Comparison of ENCODE assay signal across 8 cellular contexts in the genomic region with DNA sequence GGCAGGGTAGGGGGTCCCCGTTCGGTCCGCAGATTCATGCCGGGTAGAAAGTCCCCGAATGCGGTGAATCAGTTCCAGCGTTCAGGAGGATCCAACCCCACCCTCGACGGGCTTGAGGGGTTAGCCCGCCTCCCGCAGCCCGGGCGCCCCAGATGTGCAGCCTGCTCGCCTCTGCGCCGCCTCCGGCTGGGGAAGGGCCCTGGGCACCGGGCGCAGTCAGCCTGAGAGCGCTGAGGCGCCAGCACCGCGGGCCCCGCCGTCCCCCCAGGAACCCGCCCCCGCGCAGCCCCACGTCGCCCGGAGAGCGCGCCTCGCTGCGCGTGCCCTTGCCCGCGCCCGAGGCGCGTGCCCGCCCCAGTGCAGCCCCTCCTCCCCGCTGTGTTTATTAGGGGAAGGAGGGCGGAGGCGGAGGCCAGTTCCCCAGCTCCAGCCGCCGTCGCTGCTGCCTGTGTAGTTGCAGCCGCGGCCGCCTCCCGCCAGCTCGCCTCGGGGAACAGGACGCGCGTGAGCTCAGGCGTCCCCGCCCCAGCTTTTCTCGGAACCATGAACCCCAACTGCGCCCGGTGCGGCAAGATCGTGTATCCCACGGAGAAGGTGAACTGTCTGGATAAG. TPM values are rescaled to one million over a fixed set of nuclear protein-coding genes. Genes with fewer than 3 reads are reported as not detected.
DNase-seq lines count a peak whose midpoint lies in the region; ATAC-seq, FAIRE-seq and TF ChIP-seq lines count a peak whose summit lies in the region.

A gene with protein sequence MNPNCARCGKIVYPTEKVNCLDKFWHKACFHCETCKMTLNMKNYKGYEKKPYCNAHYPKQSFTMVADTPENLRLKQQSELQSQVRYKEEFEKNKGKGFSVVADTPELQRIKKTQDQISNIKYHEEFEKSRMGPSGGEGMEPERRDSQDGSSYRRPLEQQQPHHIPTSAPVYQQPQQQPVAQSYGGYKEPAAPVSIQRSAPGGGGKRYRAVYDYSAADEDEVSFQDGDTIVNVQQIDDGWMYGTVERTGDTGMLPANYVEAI (plus strand): TSS at position 412 of the 612 bp plus-strand sequence. CDS start 132 bp downstream, at position 544.

- H3K4me3 ChIP-seq in IMR-90 (ENCODE audit: insufficient read depth, low read depth, low read length) (peak within 1 kb of the TSS; percentile 90), esophagus muscularis mucosa (peak within 1 kb of the TSS; percentile 80 to 98 (median 93))

- in situ Hi-C loops in Caki2 (cut with HindIII; ENCODE audit: low pct_unique_long_range_greater_than_20kb, low sequenced_read_pairs) (no loop called here), IMR-90 (cut with MboI; ENCODE audit: low sequenced_read_pairs) (no loop called here)

- no peak for FAIRE-seq in RCC 7860 (lab: Jason Lieb, UNC)

- peak within 1 kb of the TSS; percentile 97 for H3K23ac ChIP-seq in IMR-90 (ENCODE audit: low read depth, low read length)

- peak within 1 kb of the TSS; percentile 80 for H4K5ac ChIP-seq in IMR-90 (ENCODE audit: low read depth, low read length)

- TF ChIP-seq POLR2A in IMR-90 (IDR thresholded peaks at IDR 0.05; ENCODE audit: low read depth, low read length) (peak; percentile 98), esophagus muscularis mucosa (IDR thresholded peaks at IDR 0.05; ENCODE audit: low read depth) (peak; percentile 78)

- peak; percentile 38 for ATAC-seq in GM21390 (IDR thresholded peaks at IDR 0.05; ENCODE audit: unreplicated experiment)
- peak; percentile 58 for ATAC-seq in IMR-90 (ENCODE audit: low read depth)

- H3K18ac ChIP-seq in IMR-90 (ENCODE audit: low read depth, low read length) = peak within 1 kb of the TSS; percentile 83

- no TSS peak for BruUV-seq in IMR-90 (replicated peaks; lab: Mats Ljungman, UMichigan)

- H3K4ac ChIP-seq in IMR-90 (ENCODE audit: low read depth, low read length) = peak within 1 kb of the TSS; percentile 97

- H3K4me2 ChIP-seq in IMR-90 (ENCODE audit: low read depth, low read length) = peak within 1 kb of the TSS; percentile 94

- dilution Hi-C loops in IMR-90 (cut with HindIII; ENCODE audit: low sequenced_read_pairs, unreplicated experiment) = no loop called here

- H3K36me3 ChIP-seq in IMR-90 (ENCODE audit: control insufficient read depth, insufficient read depth, low read length) = peaks cover 26% of the 10 kb centered on the region
- no peaks in the 10 kb centered on the region for H3K36me3 ChIP-seq in esophagus muscularis mucosa

- peak within 1 kb of the TSS; percentile 91 for H4K91ac ChIP-seq in IMR-90 (ENCODE audit: insufficient read depth, low read depth, low read length)

- POLR2A ChIA-PET in IMR-90 (lab: Charles Lee; ENCODE audit: unreplicated experiment) = interaction anchor here (0.6 to 1.3 kb wide), 4 partner anchors 8 to 55 kb away, joined by 4 to 8 read pairs (median 4); partner anchors contain the start of genes LASP1NB and RPL23

- H3K4me1 ChIP-seq in IMR-90 (ENCODE audit: control insufficient read depth, insufficient read depth, low read length) (peaks cover 32% of the 10 kb centered on the region), esophagus muscularis mucosa (peaks cover 44 to 59% (median 53%) of the 10 kb centered on the region in 4 donors)

- peak within 1 kb of the TSS; percentile 95 for H2AFZ ChIP-seq in IMR-90 (replicated peaks; ENCODE audit: low read length, poor library complexity)

- 0% methylated on average over 19 of the region's 65 CpGs; no CpG with 5 or more reads in 1 of the 2 experiments for WGBS in IMR-90 (ENCODE audit: extremely low coverage in 2 of 2, insufficient read length in 1 of 2), 2 experiments
- WGBS in esophagus muscularis mucosa = 0% methylated on average over 12 of the region's 65 CpGs

- H4K8ac ChIP-seq in IMR-90 (ENCODE audit: low read depth in 2 of 2, low read length in 2 of 2) = peak within 1 kb of the TSS; percentile 81 to 94

- intact Hi-C loops in IMR-90 (cut with micrococcal nuclease) (loop anchor here (1.0 to 5.0 kb wide), 4 partner anchors 13 to 284 kb away; partner anchors contain the start of gene PSMB3), esophagus muscularis mucosa (cut with DNase I) (loop anchor here (5.0 kb wide), 2 partner anchors 38 to 283 kb away; partner anchors contain the start of gene PLXDC1)

- H3K9me3 ChIP-seq in IMR-90 (ENCODE audit: control insufficient read depth, insufficient read depth, low read length) (no peaks in the 10 kb centered on the region), esophagus muscularis mucosa (no peaks in the 10 kb centered on the region)

- H3K27me3 ChIP-seq in IMR-90 (ENCODE audit: control insufficient read depth, insufficient read depth, low read length) (no peaks in the 10 kb centered on the region), esophagus muscularis mucosa (no peaks in the 10 kb centered on the region)

- peak within 1 kb of the TSS; percentile 100 for H2AK9ac ChIP-seq in IMR-90 (replicated peaks; ENCODE audit: low read depth, low read length, poor library complexity)

- H3K56ac ChIP-seq in IMR-90 (ENCODE audit: extremely low read depth, insufficient read depth, low read length) = peak within 1 kb of the TSS; percentile 98

- peak within 1 kb of the TSS; percentile 74 for H2BK20ac ChIP-seq in IMR-90 (ENCODE audit: low read depth, low read length)

- CTCF ChIA-PET in IMR-90 (lab: Yijun Ruan, JAX) = interaction anchor here (0.6 to 0.8 kb wide), 2 partner anchors 16 to 94 kb away, joined by 5 to 6 read pairs; partner anchors contain the start of gene RPL23

- H3K27ac ChIP-seq in IMR-90 (ENCODE audit: insufficient read depth, low read length) (peak within 1 kb of the TSS; percentile 96), esophagus muscularis mucosa (replicated peaks in 1 of 4) (peak within 1 kb of the TSS; percentile 95 to 98 (median 97))

- peak within 1 kb of the TSS; percentile 96 for H2AK5ac ChIP-seq in IMR-90 (ENCODE audit: low read depth, low read length)

- peak within 1 kb of the TSS; percentile 97 for H3K9ac ChIP-seq in IMR-90 (ENCODE audit: low read depth, low read length)

- TF ChIP-seq CTCF in IMR-90 (conservative IDR thresholded peaks at IDR 0.05; ENCODE audit: low read depth, low read length) (no peak), esophagus muscularis mucosa (IDR thresholded peaks at IDR 0.05) (no peak)

- TF ChIP-seq EP300 in esophagus muscularis mucosa (IDR thresholded peaks at IDR 0.05) = no peak

- peaks cover 0 to 40% of the 10 kb centered on the region in 2 experiments; a peak in 2 of 4 replicates for H3K79me1 ChIP-seq in IMR-90 (ENCODE audit: low read depth in 1 of 2, low read length in 2 of 2)

- H2BK120ac ChIP-seq in IMR-90 (ENCODE audit: low read depth, low read length) = peak within 1 kb of the TSS; percentile 91

- H2BK5ac ChIP-seq in IMR-90 (ENCODE audit: low read depth, low read length, poor library complexity, severe bottlenecking) = peak within 1 kb of the TSS; percentile 90

- no peak; the same call in 1 of the 2 replicates for TF ChIP-seq RAD21 in IMR-90 (IDR thresholded peaks at IDR 0.05; ENCODE audit: low read length)

- peaks cover 42% of the 10 kb centered on the region for H4K20me1 ChIP-seq in IMR-90 (ENCODE audit: insufficient read depth, low read length)

- peaks cover 31% of the 10 kb centered on the region for H3K9me1 ChIP-seq in IMR-90 (ENCODE audit: insufficient read depth, low read length)

- DNase-seq in Caki2 (ENCODE audit: low read depth) (peak; percentile 90), IMR-90 (peak; percentile 87), RCC 7860 (ENCODE audit: low spot score) (peak; percentile 78), esophagus muscularis mucosa (ENCODE audit: extremely low spot score) (peak; percentile 95), myocyte (ENCODE audit: low read depth) (peak; percentile 89)
- DNase-seq in activated T-cell treated with anti-CD3 and anti-CD28 coated beads, Interleukin-2, amount 50 U/mL, for 48 hours = peak; percentile 92 to 93
- DNase-seq in stimulated activated CD8-positive, alpha-beta memory T cell treated with anti-CD3 and anti-CD28 coated beads, Interleukin-7, amount 100 ng/mL, for 48 hours (ENCODE audit: extremely low read depth in 1 of 2, low read depth in 1 of 2) = peak; percentile 76 to 87

- peak within 1 kb of the TSS; percentile 96 for H3K14ac ChIP-seq in IMR-90 (replicated peaks; ENCODE audit: low read depth, low read length)

- H2BK15ac ChIP-seq in IMR-90 (ENCODE audit: low read depth, low read length) = peak within 1 kb of the TSS; percentile 92; the same call in 1 of the 3 replicates

TF ChIP-seq in IMR-90, 13 proteins besides CTCF, POLR2A, EP300 and RAD21:
- TF ChIP-seq CEBPB (IDR thresholded peaks at IDR 0.05; ENCODE audit: low read depth, low read length) (no peak), MAZ (IDR thresholded peaks at IDR 0.05; ENCODE audit: borderline replicate concordance, low read depth, low read length) (peak; percentile 94), BHLHE40 (IDR thresholded peaks at IDR 0.05; ENCODE audit: low read depth, low read length) (peak; percentile 27; the same call in 1 of the 2 replicates), MXI1 (IDR thresholded peaks at IDR 0.05; ENCODE audit: borderline replicate concordance, low read depth, low read length) (peak; percentile 82), FOS (IDR thresholded peaks at IDR 0.05; ENCODE audit: low read depth, low read length) (no peak), SMC3 (IDR thresholded peaks at IDR 0.05; ENCODE audit: low read depth, low read length) (no peak)
- TF ChIP-seq, protein P1, sequence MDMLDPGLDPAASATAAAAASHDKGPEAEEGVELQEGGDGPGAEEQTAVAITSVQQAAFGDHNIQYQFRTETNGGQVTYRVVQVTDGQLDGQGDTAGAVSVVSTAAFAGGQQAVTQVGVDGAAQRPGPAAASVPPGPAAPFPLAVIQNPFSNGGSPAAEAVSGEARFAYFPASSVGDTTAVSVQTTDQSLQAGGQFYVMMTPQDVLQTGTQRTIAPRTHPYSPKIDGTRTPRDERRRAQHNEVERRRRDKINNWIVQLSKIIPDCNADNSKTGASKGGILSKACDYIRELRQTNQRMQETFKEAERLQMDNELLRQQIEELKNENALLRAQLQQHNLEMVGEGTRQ (IDR thresholded peaks at IDR 0.05; ENCODE audit: low read depth, low read length) = peak; percentile 61

RNA-seq across cellular contexts. Expression of the gene that starts here (rescaled TPM):
- 310 and 333 TPM in 2 replicates for total RNA-seq in Caki2 (2014; rRNA removed; shearing (Covaris generic); ENCODE audit: low replicate concordance)
- total RNA-seq in IMR-90 (2012; rRNA removed) = 79.8 and 113 TPM in 2 replicates
- polyA plus RNA-seq in IMR-90 (2012; rRNA removed) = 262 and 304 TPM in 2 replicates
- 126 and 206 TPM in 2 replicates for polyA plus RNA-seq in IMR-90 (2012; cell fraction: cytosol; rRNA removed)
- 161 and 251 TPM in 2 replicates for polyA plus RNA-seq in IMR-90 (2012; cell fraction: nucleus; rRNA removed; ENCODE audit: low replicate concordance)
- total RNA-seq in esophagus muscularis mucosa = 100 to 1,000 TPM in 1 of 4 donors, 10 to 100 TPM in 3; 46.9 to 102 (median 74.7) TPM
- total RNA-seq in myocyte = 86.8 and 89.9 TPM in 2 replicates
- polyA plus RNA-seq in myocyte (2012) = 171 TPM

Comparison
In these comparisons a context has a peak if more than half of its experiments do, and no peak if none do; other contexts are left out.
1. Peak in every context shown above with its lines: DNase-seq, ATAC-seq, H3K4me3 ChIP-seq and H3K27ac ChIP-seq.